In genomic region chr20:50730765-50731054, GRCh38 we compare ENCODE assay signal across 8 cellular contexts. TPM values are rescaled to one million over a fixed set of nuclear protein-coding genes. Genes with fewer than 3 reads are reported as not detected.
DNase-seq lines count a peak whose midpoint lies in the region; ATAC-seq and TF ChIP-seq lines count a peak whose summit lies in the region.

No MANE protein-coding gene starts in this region.

- peaks cover 2% of the 10 kb centered on the region for H3K27me3 ChIP-seq in CD4-positive, CD25-positive, alpha-beta regulatory T cell (ENCODE audit: control insufficient read depth, insufficient read depth, low read length)
- no peaks in the 10 kb centered on the region for H3K27me3 ChIP-seq in KMS-11 (ENCODE audit: insufficient read depth, low read depth)

- H3K27me3 Mint-ChIP-seq in CD4-positive, CD25-positive, alpha-beta regulatory T cell: peaks cover 9% of the 10 kb centered on the region
- H3K27me3 Mint-ChIP-seq in natural killer cell treated with Interleukin-12 subunit alpha and Interleukin-12 subunit beta and Interleukin-15 and Interleukin-18, amount 100 ng/mL, for 72 hours: no peaks in the 10 kb centered on the region

- H3K9me3 ChIP-seq in CD4-positive, CD25-positive, alpha-beta regulatory T cell (ENCODE audit: control insufficient read depth in 2 of 2, low read length in 2 of 2): no peaks in the 10 kb centered on the region

- TF ChIP-seq CTCF in KMS-11 (conservative IDR thresholded peaks at IDR 0.05; ENCODE audit: low read depth, low read length) (no peak), choroid plexus epithelial cell (conservative IDR thresholded peaks at IDR 0.05; ENCODE audit: low read depth, low read length) (no peak)

- peaks cover 5 to 41% (median 25%) of the 10 kb centered on the region in 4 donors for H3K4me1 Mint-ChIP-seq in CD4-positive, CD25-positive, alpha-beta regulatory T cell
- peaks cover 7 to 13% of the 10 kb centered on the region in 2 donors for H3K4me1 Mint-ChIP-seq in natural killer cell treated with Interleukin-12 subunit alpha and Interleukin-12 subunit beta and Interleukin-15 and Interleukin-18, amount 100 ng/mL, for 72 hours (ENCODE audit: low read depth in 2 of 2)

- no peaks in the 10 kb centered on the region for H3K36me3 Mint-ChIP-seq in CD4-positive, CD25-positive, alpha-beta regulatory T cell
- no peaks in the 10 kb centered on the region for H3K36me3 Mint-ChIP-seq in natural killer cell treated with Interleukin-12 subunit alpha and Interleukin-12 subunit beta and Interleukin-15 and Interleukin-18, amount 100 ng/mL, for 72 hours

- peak overlapping the region; percentile 81 for H3K27ac ChIP-seq in CD4-positive, CD25-positive, alpha-beta regulatory T cell (ENCODE audit: insufficient read depth, low read length, poor library complexity, severe bottlenecking)
- H3K27ac ChIP-seq in KMS-11: peak overlapping the region; percentile 32; the same call in 1 of the 2 replicates

- H3K4me1 ChIP-seq in CD4-positive, CD25-positive, alpha-beta regulatory T cell (ENCODE audit: control insufficient read depth, insufficient read depth, low read length, poor library complexity, severe bottlenecking): peaks cover 24% of the 10 kb centered on the region
- H3K4me1 ChIP-seq in KMS-11 (ENCODE audit: low read depth, poor library complexity, severe bottlenecking): peaks cover 25% of the 10 kb centered on the region

- no peaks in the 10 kb centered on the region for H3K9me3 Mint-ChIP-seq in CD4-positive, CD25-positive, alpha-beta regulatory T cell
- no peaks in the 10 kb centered on the region for H3K9me3 Mint-ChIP-seq in natural killer cell treated with Interleukin-12 subunit alpha and Interleukin-12 subunit beta and Interleukin-15 and Interleukin-18, amount 100 ng/mL, for 72 hours

- no peaks in the 10 kb centered on the region for H3K36me3 ChIP-seq in CD4-positive, CD25-positive, alpha-beta regulatory T cell (ENCODE audit: control insufficient read depth, insufficient read depth, low read length)
- H3K36me3 ChIP-seq in KMS-11 (ENCODE audit: insufficient read depth): no peaks in the 10 kb centered on the region

- H3K4me3 ChIP-seq in CD4-positive, CD25-positive, alpha-beta regulatory T cell (ENCODE audit: low read depth, low read length): peak overlapping the region; percentile 57
- H3K4me3 ChIP-seq in KMS-11 (IDR thresholded peaks at IDR 0.05; ENCODE audit: insufficient read depth, low read depth, low read length) (no peak overlapping the region), choroid plexus epithelial cell (ENCODE audit: low read depth, low read length) (peak overlapping the region; percentile 82)

- H3K79me2 ChIP-seq in KMS-11 (ENCODE audit: insufficient read depth, low read depth): no peaks in the 10 kb centered on the region; the same call in 1 of the 2 replicates

- peak overlapping the region; percentile 86 to 96 (median 91) for H3K4me3 Mint-ChIP-seq in CD4-positive, CD25-positive, alpha-beta regulatory T cell
- peak overlapping the region; percentile 82 for H3K4me3 Mint-ChIP-seq in natural killer cell treated with Interleukin-12 subunit alpha and Interleukin-12 subunit beta and Interleukin-15 and Interleukin-18, amount 100 ng/mL, for 72 hours

- peak overlapping the region; percentile 67; the same call in 1 of the 2 replicates for H3K9ac ChIP-seq in KMS-11

- H3K4me2 ChIP-seq in KMS-11: peak overlapping the region; percentile 96

- peak overlapping the region; percentile 99 for H2AFZ ChIP-seq in KMS-11 (ENCODE audit: low read depth)

- DNase-seq in CD4-positive, CD25-positive, alpha-beta regulatory T cell: no peak
- DNase-seq in choroid plexus epithelial cell (ENCODE audit: low read depth) (no peak), NCI-H446 (lab: John Stamatoyannopoulos, UW) (no peak), cerebellar nuclear complex (lab: John Stamatoyannopoulos, UW) (no peak)
- no peak for DNase-seq in natural killer cell treated with Interleukin-12 subunit alpha and Interleukin-12 subunit beta and Interleukin-15 and Interleukin-18, amount 100 ng/mL, for 72 hours (ENCODE audit: low spot score)

- H4K20me1 ChIP-seq in KMS-11 (ENCODE audit: insufficient read depth): no peaks in the 10 kb centered on the region

- H3K27ac Mint-ChIP-seq in CD4-positive, CD25-positive, alpha-beta regulatory T cell: peak overlapping the region in 2 of 3 donors; percentile 49 to 82
- H3K27ac Mint-ChIP-seq in natural killer cell treated with Interleukin-12 subunit alpha and Interleukin-12 subunit beta and Interleukin-15 and Interleukin-18, amount 100 ng/mL, for 72 hours: peak overlapping the region; percentile 18 to 62

- ATAC-seq in CD4-positive, CD25-positive, alpha-beta regulatory T cell (ENCODE audit: low read depth in 2 of 2): no peak
- no peak for ATAC-seq in natural killer cell treated with Interleukin-12 subunit alpha and Interleukin-12 subunit beta and Interleukin-15 and Interleukin-18, amount 100 ng/mL, for 72 hours
- ATAC-seq in GM19023 (IDR thresholded peaks at IDR 0.05; ENCODE audit: unreplicated experiment) (no peak), GM18858 (IDR thresholded peaks at IDR 0.05; ENCODE audit: unreplicated experiment) (no peak)

RNA-seq across cellular contexts. Expression of gene PARD6B, which starts 0.7 kb away (rescaled TPM):
- 5.0 TPM for total RNA-seq in CD4-positive, CD25-positive, alpha-beta regulatory T cell
- 1 to 10 TPM in 3 of 4 donors, under 1 TPM in 1; 0.79 to 1.4 (median 1.2) TPM for polyA plus RNA-seq in CD4-positive, CD25-positive, alpha-beta regulatory T cell
- total RNA-seq in natural killer cell treated with Interleukin-12 subunit alpha and Interleukin-12 subunit beta and Interleukin-15 and Interleukin-18, amount 100 ng/mL, for 72 hours: 1 to 10 TPM; 3.8 to 4.1 TPM

RNA-seq across cellular contexts. Expression of gene RIPOR3, which starts 39.4 kb away (rescaled TPM):
- total RNA-seq in CD4-positive, CD25-positive, alpha-beta regulatory T cell: 0.69 TPM
- 1 to 10 TPM; 1.1 to 1.9 (median 1.4) TPM for polyA plus RNA-seq in CD4-positive, CD25-positive, alpha-beta regulatory T cell
- not detected for total RNA-seq in natural killer cell treated with Interleukin-12 subunit alpha and Interleukin-12 subunit beta and Interleukin-15 and Interleukin-18, amount 100 ng/mL, for 72 hours
